In genomic region chr18:48723016-48723415, GRCh38 we compare ENCODE assay signal across 26 cellular contexts.
"Had no signal": no experiment of that assay in that cellular context is flagged by ENCODE, and none has a peak within 500 bp of the region (broad histone marks: within the 10 kb centered on the region; RNA-seq: fewer than 3 reads in every experiment).

No MANE protein-coding gene starts in this region.

- FAIRE-seq: pancreas, small intestine, urothelium cell line had no signal

- H3K4me3 ChIP-seq: pancreas, prostate gland, right lobe of liver, sigmoid colon, stomach, thoracic aorta, thyroid gland, tibial nerve, upper lobe of left lung, vagina had no signal

- H3K27me3 ChIP-seq: neutrophil, pancreas, right lobe of liver, sigmoid colon, stomach, thyroid gland, tibial nerve, upper lobe of left lung, vagina had no signal

- H3K4me1 ChIP-seq: pancreas, prostate gland, right lobe of liver had no signal

- H3K36me3 ChIP-seq: neutrophil, pancreas, prostate gland, thoracic aorta, thyroid gland, vagina had no signal

- H3K9me3 ChIP-seq: neutrophil, pancreas, prostate gland, right lobe of liver, sigmoid colon, thoracic aorta, thyroid gland, upper lobe of left lung, vagina had no signal

- ATAC-seq: naive thymus-derived CD8-positive, alpha-beta T cell; natural killer cell treated with Interleukin-12 subunit alpha and Interleukin-12 subunit beta and Interleukin-15 and Interleukin-18, amount 100 ng/mL, for 72 hours; pancreas; right lobe of liver; stimulated activated effector memory CD8-positive, alpha-beta T cell treated with anti-CD3 and anti-CD28 coated beads, Interleukin-12 subunit alpha, Interleukin-12 subunit beta, amount 100 ng/mL, for 72 hours had no signal

- DNase-seq: naive thymus-derived CD8-positive, alpha-beta T cell; nephron progenitor cell; nucleus accumbens; pancreas; retina; sigmoid colon; small intestine; stimulated activated CD4-positive, alpha-beta T cell treated with anti-CD3 and anti-CD28 coated beads, Interleukin-15, amount 100 ng/mL, for 24 hours; stimulated activated CD4-positive, alpha-beta T cell treated with anti-CD3 and anti-CD28 coated beads, Interleukin-2, amount 100 ng/mL, for 24 hours; stimulated activated CD4-positive, alpha-beta T cell treated with anti-CD3 and anti-CD28 coated beads, Interleukin-2, amount 100 ng/mL, for 48 hours; stimulated activated CD4-positive, alpha-beta T cell treated with anti-CD3 and anti-CD28 coated beads, Interleukin-4, amount 100 ng/mL, for 24 hours; stimulated activated naive B cell treated with anti-CD40 and anti-IgM and Interleukin-4, amounts not matched to agents 10 μg/mL and 1 μg/mL and 100 μg/mL, for 72 hours; stimulated activated naive CD4-positive, alpha-beta T cell treated with Interleukin-2 at 50 U/mL for 16 hours; stomach; thyroid gland; trophoblast cell; upper lobe of left lung had no signal

- H3K27ac ChIP-seq: neutrophil, pancreas, prostate gland, right lobe of liver, sigmoid colon, stomach, thoracic aorta, thyroid gland, tibial nerve, upper lobe of left lung, vagina had no signal
